Comparison of ENCODE assay signal across 2 cellular contexts in the genomic region with DNA sequence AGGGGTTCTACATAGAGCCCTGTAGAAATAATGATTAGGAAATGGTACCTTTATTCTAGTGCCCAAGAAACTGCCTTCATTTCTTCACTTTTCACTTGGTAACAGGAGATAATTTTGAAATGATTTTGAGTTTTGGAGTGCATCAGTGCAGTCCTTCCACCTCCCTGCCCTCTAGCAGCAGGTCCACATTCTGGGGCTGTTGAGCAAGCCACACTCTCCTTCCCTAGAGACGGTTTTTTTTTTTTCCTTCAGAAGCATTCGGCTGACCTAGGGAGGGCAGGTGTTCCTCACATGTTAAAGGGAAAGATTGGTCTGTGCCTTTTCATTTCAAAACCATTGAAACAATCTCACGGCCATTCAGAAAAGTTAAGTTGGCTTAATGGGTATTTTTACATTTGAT.
TF ChIP-seq lines count a peak whose summit lies in the region.

No MANE protein-coding gene starts in this region.

TF ChIP-seq in H1, 55 proteins besides CTCF, POLR2A, EP300 and RAD21:
- TF ChIP-seq CEBPB (IDR thresholded peaks at IDR 0.05; ENCODE audit: low read depth, low read length) (0 out of 2 replicates have a peak, but pooled peaks have one; percentile 49), SP4 (IDR thresholded peaks at IDR 0.05; ENCODE audit: low read length) (no peak), GTF2F1 (IDR thresholded peaks at IDR 0.05; ENCODE audit: borderline replicate concordance, low read depth, low read length) (no peak), MAFK (IDR thresholded peaks at IDR 0.05; ENCODE audit: low read depth, low read length) (no peak), NANOG (IDR thresholded peaks at IDR 0.05; ENCODE audit: insufficient read depth, low read depth, low read length, poor library complexity, severe bottlenecking) (no peak), YY1 (IDR thresholded peaks at IDR 0.05; ENCODE audit: low read depth, low read length) (no peak)
- TF ChIP-seq, protein P1, sequence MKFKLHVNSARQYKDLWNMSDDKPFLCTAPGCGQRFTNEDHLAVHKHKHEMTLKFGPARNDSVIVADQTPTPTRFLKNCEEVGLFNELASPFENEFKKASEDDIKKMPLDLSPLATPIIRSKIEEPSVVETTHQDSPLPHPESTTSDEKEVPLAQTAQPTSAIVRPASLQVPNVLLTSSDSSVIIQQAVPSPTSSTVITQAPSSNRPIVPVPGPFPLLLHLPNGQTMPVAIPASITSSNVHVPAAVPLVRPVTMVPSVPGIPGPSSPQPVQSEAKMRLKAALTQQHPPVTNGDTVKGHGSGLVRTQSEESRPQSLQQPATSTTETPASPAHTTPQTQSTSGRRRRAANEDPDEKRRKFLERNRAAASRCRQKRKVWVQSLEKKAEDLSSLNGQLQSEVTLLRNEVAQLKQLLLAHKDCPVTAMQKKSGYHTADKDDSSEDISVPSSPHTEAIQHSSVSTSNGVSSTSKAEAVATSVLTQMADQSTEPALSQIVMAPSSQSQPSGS (IDR thresholded peaks at IDR 0.05; ENCODE audit: low read length): no peak

TF ChIP-seq in SK-N-SH, 30 proteins besides CTCF, POLR2A, EP300 and RAD21:
- TF ChIP-seq MXI1 (IDR thresholded peaks at IDR 0.05; ENCODE audit: low read depth, low read length): no peak
- TF ChIP-seq SMC3 (IDR thresholded peaks at IDR 0.05; ENCODE audit: low read depth, low read length): no peak
- TF ChIP-seq RFX5 (IDR thresholded peaks at IDR 0.05; ENCODE audit: low read length): no peak
- no peak for TF ChIP-seq RCOR1 (IDR thresholded peaks at IDR 0.05; ENCODE audit: low read length)
- no peak for TF ChIP-seq GATA2 (CRISPR knock-in tag; IDR thresholded peaks at IDR 0.05)
- TF ChIP-seq GABPA (IDR thresholded peaks at IDR 0.05; ENCODE audit: low read depth): no peak
- TF ChIP-seq, protein P2, sequence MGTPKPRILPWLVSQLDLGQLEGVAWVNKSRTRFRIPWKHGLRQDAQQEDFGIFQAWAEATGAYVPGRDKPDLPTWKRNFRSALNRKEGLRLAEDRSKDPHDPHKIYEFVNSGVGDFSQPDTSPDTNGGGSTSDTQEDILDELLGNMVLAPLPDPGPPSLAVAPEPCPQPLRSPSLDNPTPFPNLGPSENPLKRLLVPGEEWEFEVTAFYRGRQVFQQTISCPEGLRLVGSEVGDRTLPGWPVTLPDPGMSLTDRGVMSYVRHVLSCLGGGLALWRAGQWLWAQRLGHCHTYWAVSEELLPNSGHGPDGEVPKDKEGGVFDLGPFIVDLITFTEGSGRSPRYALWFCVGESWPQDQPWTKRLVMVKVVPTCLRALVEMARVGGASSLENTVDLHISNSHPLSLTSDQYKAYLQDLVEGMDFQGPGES (IDR thresholded peaks at IDR 0.05; ENCODE audit: low read depth, low read length): no peak
- no peak for TF ChIP-seq NFIC (IDR thresholded peaks at IDR 0.05; ENCODE audit: borderline replicate concordance)
- TF ChIP-seq, protein P3, sequence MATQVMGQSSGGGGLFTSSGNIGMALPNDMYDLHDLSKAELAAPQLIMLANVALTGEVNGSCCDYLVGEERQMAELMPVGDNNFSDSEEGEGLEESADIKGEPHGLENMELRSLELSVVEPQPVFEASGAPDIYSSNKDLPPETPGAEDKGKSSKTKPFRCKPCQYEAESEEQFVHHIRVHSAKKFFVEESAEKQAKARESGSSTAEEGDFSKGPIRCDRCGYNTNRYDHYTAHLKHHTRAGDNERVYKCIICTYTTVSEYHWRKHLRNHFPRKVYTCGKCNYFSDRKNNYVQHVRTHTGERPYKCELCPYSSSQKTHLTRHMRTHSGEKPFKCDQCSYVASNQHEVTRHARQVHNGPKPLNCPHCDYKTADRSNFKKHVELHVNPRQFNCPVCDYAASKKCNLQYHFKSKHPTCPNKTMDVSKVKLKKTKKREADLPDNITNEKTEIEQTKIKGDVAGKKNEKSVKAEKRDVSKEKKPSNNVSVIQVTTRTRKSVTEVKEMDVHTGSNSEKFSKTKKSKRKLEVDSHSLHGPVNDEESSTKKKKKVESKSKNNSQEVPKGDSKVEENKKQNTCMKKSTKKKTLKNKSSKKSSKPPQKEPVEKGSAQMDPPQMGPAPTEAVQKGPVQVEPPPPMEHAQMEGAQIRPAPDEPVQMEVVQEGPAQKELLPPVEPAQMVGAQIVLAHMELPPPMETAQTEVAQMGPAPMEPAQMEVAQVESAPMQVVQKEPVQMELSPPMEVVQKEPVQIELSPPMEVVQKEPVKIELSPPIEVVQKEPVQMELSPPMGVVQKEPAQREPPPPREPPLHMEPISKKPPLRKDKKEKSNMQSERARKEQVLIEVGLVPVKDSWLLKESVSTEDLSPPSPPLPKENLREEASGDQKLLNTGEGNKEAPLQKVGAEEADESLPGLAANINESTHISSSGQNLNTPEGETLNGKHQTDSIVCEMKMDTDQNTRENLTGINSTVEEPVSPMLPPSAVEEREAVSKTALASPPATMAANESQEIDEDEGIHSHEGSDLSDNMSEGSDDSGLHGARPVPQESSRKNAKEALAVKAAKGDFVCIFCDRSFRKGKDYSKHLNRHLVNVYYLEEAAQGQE (IDR thresholded peaks at IDR 0.05; ENCODE audit: low read depth, low read length): no peak
- TF ChIP-seq, protein P4, sequence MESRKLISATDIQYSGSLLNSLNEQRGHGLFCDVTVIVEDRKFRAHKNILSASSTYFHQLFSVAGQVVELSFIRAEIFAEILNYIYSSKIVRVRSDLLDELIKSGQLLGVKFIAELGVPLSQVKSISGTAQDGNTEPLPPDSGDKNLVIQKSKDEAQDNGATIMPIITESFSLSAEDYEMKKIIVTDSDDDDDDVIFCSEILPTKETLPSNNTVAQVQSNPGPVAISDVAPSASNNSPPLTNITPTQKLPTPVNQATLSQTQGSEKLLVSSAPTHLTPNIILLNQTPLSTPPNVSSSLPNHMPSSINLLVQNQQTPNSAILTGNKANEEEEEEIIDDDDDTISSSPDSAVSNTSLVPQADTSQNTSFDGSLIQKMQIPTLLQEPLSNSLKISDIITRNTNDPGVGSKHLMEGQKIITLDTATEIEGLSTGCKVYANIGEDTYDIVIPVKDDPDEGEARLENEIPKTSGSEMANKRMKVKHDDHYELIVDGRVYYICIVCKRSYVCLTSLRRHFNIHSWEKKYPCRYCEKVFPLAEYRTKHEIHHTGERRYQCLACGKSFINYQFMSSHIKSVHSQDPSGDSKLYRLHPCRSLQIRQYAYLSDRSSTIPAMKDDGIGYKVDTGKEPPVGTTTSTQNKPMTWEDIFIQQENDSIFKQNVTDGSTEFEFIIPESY (IDR thresholded peaks at IDR 0.05; ENCODE audit: borderline replicate concordance, low read depth): no peak
- no peak for TF ChIP-seq TEAD4 (IDR thresholded peaks at IDR 0.05; ENCODE audit: borderline replicate concordance, insufficient read depth)
- no peak for TF ChIP-seq SIN3A (IDR thresholded peaks at IDR 0.05; ENCODE audit: borderline replicate concordance, low read depth, low read length)
- no peak for TF ChIP-seq POLR2AphosphoS5 (IDR thresholded peaks at IDR 0.05; ENCODE audit: low read depth, low read length)
